Comparison of ENCODE assay signal across 14 cellular contexts in the genomic region with DNA sequence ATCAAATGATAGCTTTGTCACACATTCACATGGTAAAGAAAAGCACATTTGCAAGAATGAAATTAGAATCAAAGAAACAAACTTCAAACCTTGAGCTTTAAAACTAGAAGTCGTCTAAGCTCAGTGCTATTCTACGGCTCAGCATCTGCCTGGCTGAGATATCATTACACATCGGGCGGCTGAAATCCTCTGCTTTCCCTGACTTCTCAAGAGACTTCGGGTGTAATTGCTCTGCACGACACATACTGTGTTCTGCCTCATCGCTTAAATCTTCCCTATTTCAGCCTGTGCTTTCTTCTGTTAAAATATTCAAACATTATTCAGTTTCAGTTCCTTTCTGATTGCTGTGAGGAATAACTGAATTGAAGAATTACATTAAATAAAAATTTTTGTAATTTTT.
A peak's percentile ranks its signal among the peaks of the same experiment; 100 is the strongest.
DNase-seq lines count a peak whose midpoint lies in the region; ATAC-seq and TF ChIP-seq lines count a peak whose summit lies in the region.
"Had no signal": no experiment of that assay in that cellular context is flagged by ENCODE, and none has a peak within 500 bp of the region (broad histone marks: within the 10 kb centered on the region; RNA-seq: fewer than 3 reads in every experiment).

No MANE protein-coding gene starts in this region.

- H2BK20ac ChIP-seq in H9 (ENCODE audit: low read depth, low read length, poor library complexity, severe bottlenecking), result no peak overlapping the region

- H3K36me3 Mint-ChIP-seq in stimulated activated effector memory CD8-positive, alpha-beta T cell treated with anti-CD3 and anti-CD28 coated beads, Interleukin-12 subunit alpha, Interleukin-12 subunit beta, amount 100 ng/mL, for 72 hours, result no peaks in the 10 kb centered on the region
- no peaks in the 10 kb centered on the region for H3K36me3 Mint-ChIP-seq in H9 (ENCODE audit: insufficient read depth in 1 of 3, low read depth in 3 of 3)

- TF ChIP-seq CTCF in choroid plexus epithelial cell (conservative IDR thresholded peaks at IDR 0.05; ENCODE audit: low read depth, low read length) (no peak), PC-9 (conservative IDR thresholded peaks at IDR 0.05) (no peak), colonic mucosa (IDR thresholded peaks at IDR 0.05) (no peak), H9 (conservative IDR thresholded peaks at IDR 0.05) (no peak)

- H3K27me3 Mint-ChIP-seq in H9 (ENCODE audit: low read depth), result no peaks in the 10 kb centered on the region

- no peak overlapping the region for H2BK12ac ChIP-seq in H9 (ENCODE audit: insufficient read length, low read depth, low read length)

- H2AFZ ChIP-seq in PC-9, result no peak overlapping the region
- no peak overlapping the region for H2AFZ ChIP-seq in H9 (ENCODE audit: low read length)

- H4K8ac ChIP-seq in H9 (replicated peaks; ENCODE audit: insufficient read length, low read depth, low read length), result no peak overlapping the region

- H3K23me2 ChIP-seq in H9 (ENCODE audit: insufficient read length, low read depth, low read length, poor library complexity, severe bottlenecking), result no peaks in the 10 kb centered on the region

- H4K5ac ChIP-seq in H9 (ENCODE audit: insufficient read length, low read depth, low read length), result no peak overlapping the region

- no peaks in the 10 kb centered on the region for H3K9me2 ChIP-seq in PC-9 (ENCODE audit: insufficient read depth)

- no peak overlapping the region for H3K27ac Mint-ChIP-seq in stimulated activated effector memory CD8-positive, alpha-beta T cell treated with anti-CD3 and anti-CD28 coated beads, Interleukin-12 subunit alpha, Interleukin-12 subunit beta, amount 100 ng/mL, for 72 hours
- no peak overlapping the region for H3K27ac Mint-ChIP-seq in H9
- H3K27ac Mint-ChIP-seq: activated CD4-positive, alpha-beta T cell treated with anti-CD3 and anti-CD28 coated beads, Interleukin-2, amount 10 ng/mL, durations not matched to agents 7 days and 5 days had no signal

- H3K79me2 ChIP-seq in PC-9 (ENCODE audit: low read depth), result no peaks in the 10 kb centered on the region
- H3K79me2 ChIP-seq in H9 (ENCODE audit: insufficient read depth, low read length), result no peaks in the 10 kb centered on the region

- no peak overlapping the region for H2AK5ac ChIP-seq in H9 (ENCODE audit: insufficient read length, low read length)

- BruUV-seq in PC-9 (replicated peaks; lab: Mats Ljungman, UMichigan), result no TSS peak

- H3K4ac ChIP-seq in H9 (ENCODE audit: low read depth, low read length), result no peak overlapping the region

- no peak overlapping the region for H3K18ac ChIP-seq in H9 (ENCODE audit: insufficient read length, low read depth, low read length)

- no peaks in the 10 kb centered on the region; the same call in 1 of the 2 replicates for H4K20me1 ChIP-seq in PC-9 (ENCODE audit: insufficient read depth)
- H4K20me1 ChIP-seq in H9 (ENCODE audit: control insufficient read depth, insufficient read depth, insufficient read length), result no peaks in the 10 kb centered on the region

- H3K9me3 Mint-ChIP-seq in stimulated activated effector memory CD8-positive, alpha-beta T cell treated with anti-CD3 and anti-CD28 coated beads, Interleukin-12 subunit alpha, Interleukin-12 subunit beta, amount 100 ng/mL, for 72 hours, result no peaks in the 10 kb centered on the region
- peaks cover 0 to 3% of the 10 kb centered on the region in 2 experiments; a peak in 2 of 5 replicates for H3K9me3 Mint-ChIP-seq in H9
- H3K9me3 Mint-ChIP-seq: activated CD4-positive, alpha-beta T cell treated with anti-CD3 and anti-CD28 coated beads, Interleukin-2, amount 10 ng/mL, durations not matched to agents 7 days and 5 days; neural crest cell had no signal

- no peaks in the 10 kb centered on the region for H3K27me3 ChIP-seq in PC-9 (ENCODE audit: insufficient read depth, low read depth)
- H3K27me3 ChIP-seq in colonic mucosa, result no peaks in the 10 kb centered on the region
- no peaks in the 10 kb centered on the region for H3K27me3 ChIP-seq in H9 (ENCODE audit: insufficient read depth, low read length)

- H3K4me1 ChIP-seq in PC-9 (replicated peaks; ENCODE audit: insufficient read depth), result peaks cover 11% of the 10 kb centered on the region
- H3K4me1 ChIP-seq in colonic mucosa, result no peaks in the 10 kb centered on the region
- H3K4me1 ChIP-seq in H9 (ENCODE audit: insufficient read depth, low read length), result peaks cover 2% of the 10 kb centered on the region; the same call in 1 of the 2 replicates

- no peak overlapping the region for H3K4me3 ChIP-seq in choroid plexus epithelial cell (ENCODE audit: low read depth, low read length)
- H3K4me3 ChIP-seq in PC-9, result no peak overlapping the region
- H3K4me3 ChIP-seq in colonic mucosa, result no peak overlapping the region

- no peak overlapping the region for H4K91ac ChIP-seq in H9 (ENCODE audit: insufficient read length, low read depth, low read length)

- DNase-seq in AG20443 (ENCODE audit: low spot score), result peak; percentile 65
- DNase-seq in NCI-H1436 (lab: John Stamatoyannopoulos, UW), result peak; percentile 45
- DNase-seq in choroid plexus epithelial cell (ENCODE audit: low read depth), result peak; percentile 62
- peak; percentile 63 for DNase-seq in myocyte (ENCODE audit: low read depth)
- DNase-seq in PC-9, result no peak
- DNase-seq in colonic mucosa, result no peak
- no peak for DNase-seq in stimulated activated effector memory CD8-positive, alpha-beta T cell treated with anti-CD3 and anti-CD28 coated beads, Interleukin-12 subunit alpha, Interleukin-12 subunit beta, amount 100 ng/mL, for 72 hours (ENCODE audit: low spot score in 2 of 2)
- no peak for DNase-seq in H9
- DNase-seq: activated CD4-positive, alpha-beta T cell treated with anti-CD3 and anti-CD28 coated beads, Interleukin-2, amount 10 ng/mL, durations not matched to agents 7 days and 5 days; C1 segment of cervical spinal cord; erythroblast; NCI-H774; SW 1271 had no signal

- no peaks in the 10 kb centered on the region for H3K36me3 ChIP-seq in PC-9 (ENCODE audit: low read depth)
- no peaks in the 10 kb centered on the region for H3K36me3 ChIP-seq in colonic mucosa

- H3K4me1 Mint-ChIP-seq in stimulated activated effector memory CD8-positive, alpha-beta T cell treated with anti-CD3 and anti-CD28 coated beads, Interleukin-12 subunit alpha, Interleukin-12 subunit beta, amount 100 ng/mL, for 72 hours, result no peaks in the 10 kb centered on the region
- peaks cover 7 to 11% of the 10 kb centered on the region in 2 experiments for H3K4me1 Mint-ChIP-seq in H9
- H3K4me1 Mint-ChIP-seq: activated CD4-positive, alpha-beta T cell treated with anti-CD3 and anti-CD28 coated beads, Interleukin-2, amount 10 ng/mL, durations not matched to agents 7 days and 5 days had no signal

- no peak overlapping the region for H3K23ac ChIP-seq in H9 (ENCODE audit: insufficient read length, low read depth, low read length)

- H3K79me1 ChIP-seq in H9 (ENCODE audit: insufficient read depth, low read depth, low read length, poor library complexity, severe bottlenecking), result no peaks in the 10 kb centered on the region

- no peaks in the 10 kb centered on the region for H3K9me3 ChIP-seq in PC-9 (ENCODE audit: insufficient read depth, low read depth)
- H3K9me3 ChIP-seq in colonic mucosa, result no peaks in the 10 kb centered on the region
- H3K9me3 ChIP-seq in H9 (ENCODE audit: control insufficient read depth, low read depth, low read length), result no peaks in the 10 kb centered on the region

- intact Hi-C loops in PC-9 (cut with micrococcal nuclease; ENCODE audit: unreplicated experiment) (loop anchor here (2.0 to 10.0 kb wide), 4 partner anchors 108 to 364 kb away; no protein-coding TSS in a partner anchor), colonic mucosa (cut with DNase I) (no loop called here)

- no peak overlapping the region for H3K56ac ChIP-seq in H9 (ENCODE audit: insufficient read length, low read depth, low read length)

- ATAC-seq in stimulated activated effector memory CD8-positive, alpha-beta T cell treated with anti-CD3 and anti-CD28 coated beads, Interleukin-12 subunit alpha, Interleukin-12 subunit beta, amount 100 ng/mL, for 72 hours, result no peak

- H2BK15ac ChIP-seq in H9 (ENCODE audit: low read depth, low read length), result no peak overlapping the region

- POLR2A ChIA-PET in PC-9 (lab: Charles Lee; ENCODE audit: unreplicated experiment), result no interaction called here

- H2BK5ac ChIP-seq in H9 (ENCODE audit: insufficient read length, low read length), result no peak overlapping the region

- no peak overlapping the region for H3T11ph ChIP-seq in H9 (ENCODE audit: low read length)

- no peak overlapping the region for H3K14ac ChIP-seq in H9 (ENCODE audit: insufficient read depth, low read length)

- no peak overlapping the region for H2BK120ac ChIP-seq in H9 (ENCODE audit: low read depth, low read length, poor library complexity, severe bottlenecking)

- H3K4me3 Mint-ChIP-seq in stimulated activated effector memory CD8-positive, alpha-beta T cell treated with anti-CD3 and anti-CD28 coated beads, Interleukin-12 subunit alpha, Interleukin-12 subunit beta, amount 100 ng/mL, for 72 hours, result no peak overlapping the region
- H3K4me3 Mint-ChIP-seq in H9, result no peak overlapping the region
- H3K4me3 Mint-ChIP-seq: activated CD4-positive, alpha-beta T cell treated with anti-CD3 and anti-CD28 coated beads, Interleukin-2, amount 10 ng/mL, durations not matched to agents 7 days and 5 days; neural crest cell had no signal

- no CpG with 5 or more reads among the region's 7 CpGs for WGBS in H9 (ENCODE audit: extremely low coverage, insufficient read length, low lambda C conversion rate)

- H3F3A ChIP-seq in PC-9 (ENCODE audit: insufficient read depth, low read depth), result no peaks in the 10 kb centered on the region

- CTCF ChIA-PET in PC-9 (lab: Charles Lee), result no interaction called here

- H3K27ac ChIP-seq in PC-9, result no peak overlapping the region
- no peak overlapping the region for H3K27ac ChIP-seq in colonic mucosa
- no peak overlapping the region for H3K27ac ChIP-seq in H9 (ENCODE audit: insufficient read length, low read depth, low read length)

- no peak overlapping the region for H3K9ac ChIP-seq in colonic mucosa (ENCODE audit: low read depth in 2 of 2, low read length in 2 of 2)
- H3K9ac ChIP-seq in H9 (ENCODE audit: extremely low read depth, insufficient read length, low read length), result no peak overlapping the region

- no peak overlapping the region for H3K4me2 ChIP-seq in PC-9
- no peak overlapping the region for H3K4me2 ChIP-seq in H9 (ENCODE audit: insufficient read depth, insufficient read length, low read length)

Comparison
In these comparisons a context has a peak if more than half of its experiments do, and no peak if none do; other contexts are left out.
1. DNase-seq: peak in AG20443 (single experiment), NCI-H1436 (single experiment), choroid plexus epithelial cell (single experiment) and myocyte (single experiment); none in PC-9 (0 of 2), colonic mucosa (single experiment), stimulated activated effector memory CD8-positive, alpha-beta T cell treated with anti-CD3 and anti-CD28 coated beads, Interleukin-12 subunit alpha, Interleukin-12 subunit beta, amount 100 ng/mL, for 72 hours (0 of 2) and H9 (single experiment).